In genomic region chr1:148162363-148162762, GRCh38 we compare ENCODE assay signal across 1 cellular context.
TF ChIP-seq lines count a peak whose summit lies in the region.

No MANE protein-coding gene starts in this region.

TF ChIP-seq in K562, 482 proteins besides CTCF, POLR2A, EP300 and RAD21 (continued from another document):
- TF ChIP-seq ZNF609 (CRISPR knock-in tag; IDR thresholded peaks at IDR 0.05; ENCODE audit: borderline replicate concordance): no peak
- no peak for TF ChIP-seq ZNF445 (CRISPR knock-in tag; IDR thresholded peaks at IDR 0.05; ENCODE audit: low read depth)
- no peak for TF ChIP-seq CAMTA2 (CRISPR knock-in tag; conservative IDR thresholded peaks at IDR 0.05)
